11 cellular contexts compared by ENCODE assay signal in the genomic region with DNA sequence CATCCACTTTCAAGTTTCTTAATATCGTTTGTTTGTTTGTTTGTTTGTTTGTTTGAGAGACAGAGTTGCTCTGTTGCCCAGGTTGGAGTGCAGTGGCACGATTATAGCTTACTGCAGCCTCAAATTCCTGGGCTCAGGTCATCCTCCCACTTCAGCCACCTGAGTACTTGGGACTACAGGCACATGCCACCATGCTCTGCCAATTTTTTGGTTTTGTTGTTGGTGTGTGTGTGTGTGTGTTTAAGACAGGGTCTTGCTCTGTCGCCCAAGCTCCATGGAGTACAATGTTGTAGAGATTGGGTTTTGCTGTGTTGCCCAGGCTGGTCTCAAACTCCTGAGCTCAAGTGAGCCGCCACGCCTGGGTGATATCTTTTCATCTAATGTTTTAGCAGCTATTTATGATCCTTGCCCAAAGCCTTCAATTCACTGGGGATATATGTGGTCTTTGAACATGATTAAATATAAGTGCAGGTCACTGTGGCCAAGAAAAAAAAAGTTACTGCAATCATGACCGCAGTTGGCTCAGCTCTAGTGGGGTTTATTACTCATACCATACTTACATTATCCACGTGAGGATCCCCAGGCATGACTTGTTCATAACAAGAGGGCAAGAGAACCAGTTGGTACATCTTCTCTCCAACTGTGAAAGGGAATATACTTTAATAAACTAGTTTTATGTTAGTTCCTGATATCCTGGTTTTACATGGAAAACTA. TPM values are rescaled to one million over a fixed set of nuclear protein-coding genes. Genes with fewer than 3 reads are reported as not detected.
DNase-seq lines count a peak whose midpoint lies in the region; ATAC-seq and TF ChIP-seq lines count a peak whose summit lies in the region.
"Had no signal": no experiment of that assay in that cellular context is flagged by ENCODE, and none has a peak within 500 bp of the region (broad histone marks: within the 10 kb centered on the region; RNA-seq: fewer than 3 reads in every experiment).

No MANE protein-coding gene starts in this region.

- no TSS peak for BruUV-seq in IMR-90 (replicated peaks; lab: Mats Ljungman, UMichigan)

- no peak overlapping the region for H2BK5ac ChIP-seq in IMR-90 (ENCODE audit: low read depth, low read length, poor library complexity, severe bottlenecking)

- H3K9ac ChIP-seq in IMR-90 (ENCODE audit: low read depth, low read length), result no peak overlapping the region

- H3K27me3 ChIP-seq in IMR-90 (ENCODE audit: control insufficient read depth, insufficient read depth, low read length), result no peaks in the 10 kb centered on the region

- H4K91ac ChIP-seq in IMR-90 (ENCODE audit: insufficient read depth, low read depth, low read length), result no peak overlapping the region

- H4K5ac ChIP-seq in IMR-90 (ENCODE audit: low read depth, low read length), result no peak overlapping the region

- peaks cover 49 to 61% of the 10 kb centered on the region in 2 experiments for H3K79me1 ChIP-seq in IMR-90 (ENCODE audit: low read depth in 1 of 2, low read length in 2 of 2)

- H4K20me1 ChIP-seq in IMR-90 (ENCODE audit: insufficient read depth, low read length), result peaks cover 24% of the 10 kb centered on the region

- no peaks in the 10 kb centered on the region for H3K4me1 ChIP-seq in IMR-90 (ENCODE audit: control insufficient read depth, insufficient read depth, low read length)

- no peak for TF ChIP-seq RAD21 in IMR-90 (IDR thresholded peaks at IDR 0.05; ENCODE audit: low read length)

- ATAC-seq in IMR-90 (ENCODE audit: low read depth) (peak; percentile 62; the same call in 1 of the 2 replicates), HG02798 (IDR thresholded peaks at IDR 0.05; ENCODE audit: poor library complexity, unreplicated experiment) (no peak)

- no peaks in the 10 kb centered on the region for H3K27me3 Mint-ChIP-seq in activated T-helper 1 cell treated with anti-CD3 and anti-CD28 coated beads, Interleukin-12 subunit alpha, Interleukin-12 subunit beta, Interleukin-2, Interleukin-4 antibody, amounts not matched to agents 30 ng/mL and 10 ng/mL and 1 ng/mL, durations not matched to agents 14 hours and 24 hours and 36 hours (ENCODE audit: insufficient read depth)

- intact Hi-C loops in IMR-90 (cut with micrococcal nuclease), result loop anchor here (10.0 kb wide), 1 partner anchor 57 kb away; no protein-coding TSS in a partner anchor
- intact Hi-C loops in activated T-helper 1 cell treated with anti-CD3 and anti-CD28 coated beads, Interleukin-12 subunit alpha, Interleukin-12 subunit beta, Interleukin-2, Interleukin-4 antibody, amounts not matched to agents 30 ng/mL and 10 ng/mL and 1 ng/mL, durations not matched to agents 14 hours and 24 hours and 36 hours (cut with micrococcal nuclease), result no loop called here

- H3K27ac ChIP-seq in IMR-90 (ENCODE audit: insufficient read depth, low read length), result no peak overlapping the region

- no peak overlapping the region for H3K4me3 ChIP-seq in IMR-90 (ENCODE audit: insufficient read depth, low read depth, low read length)

- no peak overlapping the region for H2BK120ac ChIP-seq in IMR-90 (ENCODE audit: low read depth, low read length)

- H3K56ac ChIP-seq in IMR-90 (ENCODE audit: extremely low read depth, insufficient read depth, low read length), result no peak overlapping the region

- H3K9me3 Mint-ChIP-seq in activated T-helper 1 cell treated with anti-CD3 and anti-CD28 coated beads, Interleukin-12 subunit alpha, Interleukin-12 subunit beta, Interleukin-2, Interleukin-4 antibody, amounts not matched to agents 30 ng/mL and 10 ng/mL and 1 ng/mL, durations not matched to agents 14 hours and 24 hours and 36 hours, result peaks cover 10% of the 10 kb centered on the region

- WGBS in IMR-90 (ENCODE audit: extremely low coverage in 2 of 2, insufficient read length in 1 of 2), 2 experiments, result no CpG with 5 or more reads among the region's 7 CpGs

- POLR2A ChIA-PET in IMR-90 (lab: Charles Lee; ENCODE audit: unreplicated experiment), result no interaction called here

- no peak overlapping the region for H3K4ac ChIP-seq in IMR-90 (ENCODE audit: low read depth, low read length)

- H3K36me3 Mint-ChIP-seq in activated T-helper 1 cell treated with anti-CD3 and anti-CD28 coated beads, Interleukin-12 subunit alpha, Interleukin-12 subunit beta, Interleukin-2, Interleukin-4 antibody, amounts not matched to agents 30 ng/mL and 10 ng/mL and 1 ng/mL, durations not matched to agents 14 hours and 24 hours and 36 hours (ENCODE audit: low read depth), result peaks cover 46% of the 10 kb centered on the region

- H3K9me3 ChIP-seq in IMR-90 (ENCODE audit: control insufficient read depth, insufficient read depth, low read length), result no peaks in the 10 kb centered on the region

- H3K18ac ChIP-seq in IMR-90 (ENCODE audit: low read depth, low read length), result no peak overlapping the region

- no peak for TF ChIP-seq POLR2A in IMR-90 (IDR thresholded peaks at IDR 0.05; ENCODE audit: low read depth, low read length)

- in situ Hi-C loops in IMR-90 (cut with MboI; ENCODE audit: low sequenced_read_pairs), result no loop called here

- H3K23ac ChIP-seq in IMR-90 (ENCODE audit: low read depth, low read length), result no peak overlapping the region

- H2BK20ac ChIP-seq in IMR-90 (ENCODE audit: low read depth, low read length), result no peak overlapping the region

- no peak overlapping the region for H2AFZ ChIP-seq in IMR-90 (replicated peaks; ENCODE audit: low read length, poor library complexity)

- H3K4me2 ChIP-seq in IMR-90 (ENCODE audit: low read depth, low read length), result no peak overlapping the region

- DNase-seq in GM04503 (ENCODE audit: low read depth), result peak; percentile 20
- peak; percentile 81 for DNase-seq in IMR-90
- DNase-seq in activated T-helper 1 cell treated with anti-CD3 and anti-CD28 coated beads, Interleukin-12 subunit alpha, Interleukin-12 subunit beta, Interleukin-2, Interleukin-4 antibody, amounts not matched to agents 30 ng/mL and 10 ng/mL and 1 ng/mL, durations not matched to agents 14 hours and 24 hours and 36 hours (ENCODE audit: low spot score), result no peak
- DNase-seq in glomerular visceral epithelial cell (ENCODE audit: extremely low spot score), result peak; percentile 89
- DNase-seq in T-helper 9 cell, result no peak
- no peak for DNase-seq in NCI-H1417 (lab: John Stamatoyannopoulos, UW)
- DNase-seq: effector CD4-positive, alpha-beta T cell; H7; NCI-H526 treated with DMSO at 0.1 percent for 48 hours had no signal

- no peak overlapping the region for H2BK15ac ChIP-seq in IMR-90 (ENCODE audit: low read depth, low read length)

- no peak overlapping the region for H2AK5ac ChIP-seq in IMR-90 (ENCODE audit: low read depth, low read length)

- H2AK9ac ChIP-seq in IMR-90 (replicated peaks; ENCODE audit: low read depth, low read length, poor library complexity), result no peak overlapping the region

- CTCF ChIA-PET in IMR-90 (lab: Yijun Ruan, JAX), result no interaction called here

- H3K4me3 Mint-ChIP-seq in activated T-helper 1 cell treated with anti-CD3 and anti-CD28 coated beads, Interleukin-12 subunit alpha, Interleukin-12 subunit beta, Interleukin-2, Interleukin-4 antibody, amounts not matched to agents 30 ng/mL and 10 ng/mL and 1 ng/mL, durations not matched to agents 14 hours and 24 hours and 36 hours, result no peak overlapping the region
- H3K4me3 Mint-ChIP-seq: T-helper 1 cell treated with Interleukin-12 subunit alpha and Interleukin-12 subunit beta and Interleukin-4 antibody, amounts not matched to agents 30 μg/mL and 1 μg/mL, for 36 hours had no signal

- peaks cover 21% of the 10 kb centered on the region for H3K36me3 ChIP-seq in IMR-90 (ENCODE audit: control insufficient read depth, insufficient read depth, low read length)

- dilution Hi-C loops in IMR-90 (cut with HindIII; ENCODE audit: low sequenced_read_pairs, unreplicated experiment), result no loop called here

- no peak overlapping the region for H4K8ac ChIP-seq in IMR-90 (ENCODE audit: low read depth in 2 of 2, low read length in 2 of 2)

- H3K27ac Mint-ChIP-seq in activated T-helper 1 cell treated with anti-CD3 and anti-CD28 coated beads, Interleukin-12 subunit alpha, Interleukin-12 subunit beta, Interleukin-2, Interleukin-4 antibody, amounts not matched to agents 30 ng/mL and 10 ng/mL and 1 ng/mL, durations not matched to agents 14 hours and 24 hours and 36 hours, result peak overlapping the region; percentile 40
- H3K27ac Mint-ChIP-seq: T-helper 1 cell treated with Interleukin-12 subunit alpha and Interleukin-12 subunit beta and Interleukin-4 antibody, amounts not matched to agents 30 μg/mL and 1 μg/mL, for 36 hours had no signal

- no peak overlapping the region for H3K14ac ChIP-seq in IMR-90 (replicated peaks; ENCODE audit: low read depth, low read length)

- peaks cover 32% of the 10 kb centered on the region for H3K4me1 Mint-ChIP-seq in activated T-helper 1 cell treated with anti-CD3 and anti-CD28 coated beads, Interleukin-12 subunit alpha, Interleukin-12 subunit beta, Interleukin-2, Interleukin-4 antibody, amounts not matched to agents 30 ng/mL and 10 ng/mL and 1 ng/mL, durations not matched to agents 14 hours and 24 hours and 36 hours (ENCODE audit: low read depth)

- peaks cover 7% of the 10 kb centered on the region for H3K9me1 ChIP-seq in IMR-90 (ENCODE audit: insufficient read depth, low read length)

- no peak for TF ChIP-seq CTCF in IMR-90 (conservative IDR thresholded peaks at IDR 0.05; ENCODE audit: low read depth, low read length)

RNA-seq across cellular contexts. Expression of a gene that starts 8.0 kb away (rescaled TPM):
- 16.1 and 21.4 TPM in 2 replicates for total RNA-seq in IMR-90 (2012; rRNA removed)
- 11.1 and 11.7 TPM in 2 replicates for polyA plus RNA-seq in IMR-90 (2012; rRNA removed)
- 6.4 and 7.0 TPM in 2 replicates for polyA plus RNA-seq in IMR-90 (2012; cell fraction: cytosol; rRNA removed)
- 9.0 and 10.9 TPM in 2 replicates for polyA plus RNA-seq in IMR-90 (2012; cell fraction: nucleus; rRNA removed; ENCODE audit: low replicate concordance)
- 76.8 and 77.8 TPM in 2 replicates for total RNA-seq in activated T-helper 1 cell treated with anti-CD3 and anti-CD28 coated beads, Interleukin-12 subunit alpha, Interleukin-12 subunit beta, Interleukin-2, Interleukin-4 antibody, amounts not matched to agents 30 ng/mL and 10 ng/mL and 1 ng/mL, durations not matched to agents 14 hours and 24 hours and 36 hours

RNA-seq across cellular contexts. Expression of a gene that starts 8.1 kb away (rescaled TPM):
- total RNA-seq in IMR-90 (2012; rRNA removed), result 0.83 and 0.90 TPM in 2 replicates
- 0.63 and 0.87 TPM in 2 replicates for polyA plus RNA-seq in IMR-90 (2012; rRNA removed)
- 0.54 and 0.87 TPM in 2 replicates for polyA plus RNA-seq in IMR-90 (2012; cell fraction: cytosol; rRNA removed)
- polyA plus RNA-seq in IMR-90 (2012; cell fraction: nucleus; rRNA removed; ENCODE audit: low replicate concordance), result 0.42 and 0.91 TPM in 2 replicates
- 1.2 TPM in 2 replicates for total RNA-seq in activated T-helper 1 cell treated with anti-CD3 and anti-CD28 coated beads, Interleukin-12 subunit alpha, Interleukin-12 subunit beta, Interleukin-2, Interleukin-4 antibody, amounts not matched to agents 30 ng/mL and 10 ng/mL and 1 ng/mL, durations not matched to agents 14 hours and 24 hours and 36 hours

RNA-seq across cellular contexts. Expression of a gene that starts 51.6 kb away (rescaled TPM):
- total RNA-seq in IMR-90 (2012; rRNA removed), result 250 and 312 TPM in 2 replicates
- polyA plus RNA-seq in IMR-90 (2012; rRNA removed), result 149 and 155 TPM in 2 replicates
- polyA plus RNA-seq in IMR-90 (2012; cell fraction: cytosol; rRNA removed), result 114 and 180 TPM in 2 replicates
- polyA plus RNA-seq in IMR-90 (2012; cell fraction: nucleus; rRNA removed; ENCODE audit: low replicate concordance), result 141 and 208 TPM in 2 replicates
- 123 and 135 TPM in 2 replicates for total RNA-seq in activated T-helper 1 cell treated with anti-CD3 and anti-CD28 coated beads, Interleukin-12 subunit alpha, Interleukin-12 subunit beta, Interleukin-2, Interleukin-4 antibody, amounts not matched to agents 30 ng/mL and 10 ng/mL and 1 ng/mL, durations not matched to agents 14 hours and 24 hours and 36 hours

Comparison
In these comparisons a context has a peak if more than half of its experiments do, and no peak if none do; other contexts are left out.
1. DNase-seq: peak in GM04503 (single experiment), IMR-90 (single experiment) and glomerular visceral epithelial cell (single experiment); none in activated T-helper 1 cell treated with anti-CD3 and anti-CD28 coated beads, Interleukin-12 subunit alpha, Interleukin-12 subunit beta, Interleukin-2, Interleukin-4 antibody, amounts not matched to agents 30 ng/mL and 10 ng/mL and 1 ng/mL, durations not matched to agents 14 hours and 24 hours and 36 hours (single experiment), T-helper 9 cell (single experiment) and NCI-H1417 (0 of 3).